21 cellular contexts compared by ENCODE assay signal in the genomic region with DNA sequence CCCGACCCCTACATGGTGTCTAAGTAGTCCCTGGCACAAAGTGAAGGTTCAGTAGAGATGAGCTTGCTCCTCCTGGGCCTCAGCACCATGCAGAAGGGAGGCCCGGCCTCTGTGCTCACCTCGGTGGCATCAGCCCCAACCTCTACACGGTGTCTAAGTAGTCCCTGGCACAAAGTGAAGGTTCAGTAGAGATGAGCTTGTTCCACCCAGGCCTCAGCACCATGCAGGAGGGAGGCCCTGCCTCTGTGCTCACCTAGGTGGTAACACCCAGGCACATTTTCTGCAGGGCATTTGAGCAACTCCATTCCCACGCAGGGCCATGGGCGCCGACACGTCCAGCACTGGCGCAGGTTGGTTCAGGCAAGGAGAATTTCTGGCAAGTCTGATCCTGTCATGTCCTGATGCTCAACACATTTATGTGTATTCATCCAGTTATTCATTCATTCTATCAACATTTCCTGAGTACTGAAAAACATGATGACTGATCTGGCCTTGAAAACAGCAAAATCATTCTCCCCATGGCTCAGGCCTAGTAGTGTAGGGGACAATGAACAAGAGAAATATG.
"Had no signal": no experiment of that assay in that cellular context is flagged by ENCODE, and none has a peak within 500 bp of the region (broad histone marks: within the 10 kb centered on the region; RNA-seq: fewer than 3 reads in every experiment).

No MANE protein-coding gene starts in this region.

- H3K4me3 Mint-ChIP-seq: activated CD4-positive, alpha-beta memory T cell treated with anti-CD3 and anti-CD28 coated beads, Interleukin-2, amount 10 ng/mL, durations not matched to agents 7 days and 5 days; activated CD4-positive, alpha-beta T cell treated with anti-CD3 and anti-CD28 coated beads for 36 hours; activated naive CD4-positive, alpha-beta T cell treated with anti-CD3 and anti-CD28 coated beads, Interleukin-2, amount 50 U/mL, for 24 hours; activated T-cell treated with anti-CD3 and anti-CD28 coated beads, Interleukin-2, amount 50 U/mL, for 24 hours; activated T-helper 1 cell treated with anti-CD3 and anti-CD28 coated beads, Interleukin-12 subunit alpha, Interleukin-12 subunit beta, Interleukin-2, Interleukin-4 antibody, amounts not matched to agents 30 ng/mL and 10 ng/mL and 1 ng/mL, durations not matched to agents 14 hours and 24 hours and 36 hours had no signal

- DNase-seq: activated CD4-positive, alpha-beta memory T cell treated with anti-CD3 and anti-CD28 coated beads, Interleukin-2, amount 10 ng/mL, durations not matched to agents 7 days and 5 days; activated CD4-positive, alpha-beta T cell treated with anti-CD3 and anti-CD28 coated beads for 36 hours; activated CD4-positive, alpha-beta T cell treated with anti-CD3 and anti-CD28 coated beads, Interleukin-2, amount 50 U/mL, for 1 hour; activated effector memory CD4-positive, alpha-beta T cell treated with Interleukin-2 at 50 U/mL for 16 hours; activated naive CD4-positive, alpha-beta T cell; activated T-cell treated with anti-CD3 and anti-CD28 coated beads, Interleukin-2, amount 50 U/mL, for 24 hours; Karpas-422; NCI-H1048; NCI-H146; NCI-H187 treated with DMSO at 0.1 percent for 48 hours; NCI-H2081 treated with DMSO at 0.1 percent for 48 hours; NCI-H526; NCI-H82; Right ventricle myocardium superior; SJCRH30; SK-N-SH; T-helper 1 cell; WERI-Rb-1 had no signal

- H3K27ac Mint-ChIP-seq: activated CD4-positive, alpha-beta memory T cell treated with anti-CD3 and anti-CD28 coated beads, Interleukin-2, amount 10 ng/mL, durations not matched to agents 7 days and 5 days; activated CD4-positive, alpha-beta T cell treated with anti-CD3 and anti-CD28 coated beads for 36 hours; activated naive CD4-positive, alpha-beta T cell treated with anti-CD3 and anti-CD28 coated beads, Interleukin-2, amount 50 U/mL, for 24 hours; activated T-cell treated with anti-CD3 and anti-CD28 coated beads, Interleukin-2, amount 50 U/mL, for 24 hours; activated T-helper 1 cell treated with anti-CD3 and anti-CD28 coated beads, Interleukin-12 subunit alpha, Interleukin-12 subunit beta, Interleukin-2, Interleukin-4 antibody, amounts not matched to agents 30 ng/mL and 10 ng/mL and 1 ng/mL, durations not matched to agents 14 hours and 24 hours and 36 hours had no signal

- H3K27ac ChIP-seq: SJCRH30, WERI-Rb-1 had no signal

- H3K9ac ChIP-seq: SK-N-SH had no signal

- H3K9me3 Mint-ChIP-seq: activated CD4-positive, alpha-beta memory T cell treated with anti-CD3 and anti-CD28 coated beads, Interleukin-2, amount 10 ng/mL, durations not matched to agents 7 days and 5 days; activated T-helper 1 cell treated with anti-CD3 and anti-CD28 coated beads, Interleukin-12 subunit alpha, Interleukin-12 subunit beta, Interleukin-2, Interleukin-4 antibody, amounts not matched to agents 30 ng/mL and 10 ng/mL and 1 ng/mL, durations not matched to agents 14 hours and 24 hours and 36 hours had no signal

- H3K4me1 ChIP-seq: breast epithelium had no signal

- H3K27me3 Mint-ChIP-seq: activated CD4-positive, alpha-beta memory T cell treated with anti-CD3 and anti-CD28 coated beads, Interleukin-2, amount 10 ng/mL, durations not matched to agents 7 days and 5 days; activated CD4-positive, alpha-beta T cell treated with anti-CD3 and anti-CD28 coated beads for 36 hours; activated naive CD4-positive, alpha-beta T cell treated with anti-CD3 and anti-CD28 coated beads, Interleukin-2, amount 50 U/mL, for 24 hours; activated T-cell treated with anti-CD3 and anti-CD28 coated beads, Interleukin-2, amount 50 U/mL, for 24 hours had no signal

- H3K4me2 ChIP-seq: SK-N-SH had no signal

- H3K36me3 ChIP-seq: breast epithelium, SJCRH30, WERI-Rb-1 had no signal

- H3K4me3 ChIP-seq: breast epithelium, SJCRH30 had no signal

- H3K9me3 ChIP-seq: breast epithelium, SJCRH30 had no signal

- ATAC-seq: activated CD4-positive, alpha-beta T cell treated with anti-CD3 and anti-CD28 coated beads for 36 hours had no signal

- H3K4me1 Mint-ChIP-seq: activated CD4-positive, alpha-beta memory T cell treated with anti-CD3 and anti-CD28 coated beads, Interleukin-2, amount 10 ng/mL, durations not matched to agents 7 days and 5 days; activated CD4-positive, alpha-beta T cell treated with anti-CD3 and anti-CD28 coated beads for 36 hours; activated naive CD4-positive, alpha-beta T cell treated with anti-CD3 and anti-CD28 coated beads, Interleukin-2, amount 50 U/mL, for 24 hours had no signal

- H3K27me3 ChIP-seq: breast epithelium had no signal
